11 cellular contexts compared by ENCODE assay signal in genomic region chr11:31645747-31646146, GRCh38.
DNase-seq lines count a peak whose midpoint lies in the region; ATAC-seq and TF ChIP-seq lines count a peak whose summit lies in the region.
"Had no signal": no experiment of that assay in that cellular context is flagged by ENCODE, and none has a peak within 500 bp of the region (broad histone marks: within the 10 kb centered on the region; RNA-seq: fewer than 3 reads in every experiment).

No MANE protein-coding gene starts in this region.

- POLR2A ChIA-PET in HCT116 (lab: Charles Lee) = no interaction called here

- H3K36me3 ChIP-seq in HCT116 (ENCODE audit: control insufficient read depth in 1 of 2, insufficient read depth in 2 of 2, low read length in 2 of 2) (no peaks in the 10 kb centered on the region), RWPE2 (ENCODE audit: low read depth) (no peaks in the 10 kb centered on the region), skeletal muscle satellite cell (ENCODE audit: insufficient read depth, low read length) (no peaks in the 10 kb centered on the region)

- no peak overlapping the region for H3K9ac ChIP-seq in HCT116 (ENCODE audit: low read length)
- no peak overlapping the region for H3K9ac ChIP-seq in skeletal muscle satellite cell (ENCODE audit: low read depth, low read length)

- TF ChIP-seq RAD21 in HCT116 (IDR thresholded peaks at IDR 0.05; ENCODE audit: low read depth) = no peak

- no peaks in the 10 kb centered on the region for H3K79me2 ChIP-seq in HCT116 (ENCODE audit: insufficient read depth, low read length)

- ATAC-seq in HCT116 (peak; percentile 75), RWPE2 (ENCODE audit: low read depth) (peak; percentile 88), HG02763 (IDR thresholded peaks at IDR 0.05; ENCODE audit: unreplicated experiment) (no peak)

- H3K9me2 ChIP-seq in HCT116 (ENCODE audit: insufficient read depth) = no peaks in the 10 kb centered on the region

- DNase-seq in HCT116 (ENCODE audit: low read depth, low spot score) (peak; percentile 33), RWPE2 (ENCODE audit: low spot score) (no peak), fibroblast of peridontal ligament (ENCODE audit: extremely low read depth) (peak; percentile 92), CD1c-positive myeloid dendritic cell (ENCODE audit: extremely low spot score) (no peak)
- no peak for DNase-seq in activated naive CD4-positive, alpha-beta T cell treated with Interleukin-2 at 50 U/mL for 16 hours
- DNase-seq: activated gamma-delta T cell; Kasumi-1; NK-92 treated with Interleukin-12 subunit alpha and Interleukin-12 subunit beta, amount 100 ng/mL, for 24 hours; stimulated activated CD8-positive, alpha-beta memory T cell treated with anti-CD3 and anti-CD28 coated beads, Interleukin-4, amount 100 ng/mL, for 48 hours had no signal

- no peak for TF ChIP-seq POLR2A in HCT116 (IDR thresholded peaks at IDR 0.05; ENCODE audit: borderline replicate concordance, extremely low read depth, insufficient read depth, insufficient read length)

- CTCF ChIA-PET in HCT116 (lab: Charles Lee) = no interaction called here

- H3K4me2 ChIP-seq in HCT116 (ENCODE audit: low read length) (peak overlapping the region; percentile 50), skeletal muscle satellite cell (ENCODE audit: low read length) (peak overlapping the region; percentile 16)

- H4K20me1 ChIP-seq in HCT116 (ENCODE audit: insufficient read depth) = no peaks in the 10 kb centered on the region

- no peak overlapping the region for H2AFZ ChIP-seq in HCT116 (ENCODE audit: low read depth, low read length, poor library complexity, severe bottlenecking)

- BruUV-seq in HCT116 (replicated peaks; lab: Mats Ljungman, UMichigan) = no TSS peak

- H3K27me3 ChIP-seq in HCT116 (ENCODE audit: insufficient read depth, low read length) = no peaks in the 10 kb centered on the region
- no peaks in the 10 kb centered on the region for H3K27me3 ChIP-seq in RWPE2 (ENCODE audit: insufficient read depth, poor library complexity, severe bottlenecking)
- H3K27me3 ChIP-seq in skeletal muscle satellite cell (ENCODE audit: control insufficient read depth, insufficient read depth, low read length) = no peaks in the 10 kb centered on the region

- H3K4me3 ChIP-seq in HCT116 (replicated peaks in 1 of 2; ENCODE audit: low read depth in 1 of 2, low read length in 2 of 2) (no peak overlapping the region), RWPE2 (ENCODE audit: severe bottlenecking) (no peak overlapping the region), skeletal muscle satellite cell (ENCODE audit: low read length) (no peak overlapping the region)

- H3K27ac ChIP-seq in HCT116 (ENCODE audit: low read depth, low read length) (no peak overlapping the region), RWPE2 (ENCODE audit: poor library complexity, severe bottlenecking) (peak overlapping the region; percentile 60)

- H3K9me3 ChIP-seq in HCT116 (ENCODE audit: control insufficient read depth in 1 of 2, insufficient read depth in 1 of 2, low read depth in 1 of 2, low read length in 2 of 2) (no peaks in the 10 kb centered on the region), RWPE2 (ENCODE audit: severe bottlenecking) (no peaks in the 10 kb centered on the region), skeletal muscle satellite cell (replicated peaks; ENCODE audit: low read length) (no peaks in the 10 kb centered on the region)

- intact Hi-C loops in HCT116 (cut with micrococcal nuclease) = loop anchor here (10.0 kb wide), 1 partner anchor 649 kb away; no protein-coding TSS in a partner anchor

- H3K4me1 ChIP-seq in HCT116 (ENCODE audit: control insufficient read depth in 1 of 2, insufficient read depth in 2 of 2, low read length in 2 of 2) = peaks cover 8 to 13% of the 10 kb centered on the region in 2 experiments
- peaks cover 37% of the 10 kb centered on the region for H3K4me1 ChIP-seq in RWPE2 (ENCODE audit: insufficient read depth, poor library complexity, severe bottlenecking)
- peaks cover 22% of the 10 kb centered on the region for H3K4me1 ChIP-seq in skeletal muscle satellite cell (ENCODE audit: control insufficient read depth, insufficient read depth, low read length)

- no peak for TF ChIP-seq CTCF in HCT116 (IDR thresholded peaks at IDR 0.05 in 2 of 3, conservative IDR thresholded peaks at IDR 0.05 in 1 of 3; ENCODE audit: borderline replicate concordance in 1 of 3, insufficient read depth in 1 of 3, low read depth in 2 of 3, low read length in 2 of 3)
- TF ChIP-seq CTCF in RWPE2 (IDR thresholded peaks at IDR 0.05; ENCODE audit: poor library complexity, severe bottlenecking) = no peak

- RAD21 ChIA-PET in HCT116 (lab: Charles Lee; ENCODE audit: low non-redundant PET in 1 of 2, low total read pairs in 2 of 2, uncharacterized antibody in 2 of 2, unreplicated experiment in 2 of 2) = no interaction called here

TF ChIP-seq in HCT116, 20 proteins besides CTCF, POLR2A, EP300 and RAD21:
- TF ChIP-seq YY1 (IDR thresholded peaks at IDR 0.05; ENCODE audit: extremely low read depth, insufficient replicate concordance, low read depth, low read length) (peak; percentile 84), EZH2phosphoT487 (IDR thresholded peaks at IDR 0.05; ENCODE audit: borderline replicate concordance) (no peak), SRF (IDR thresholded peaks at IDR 0.05; ENCODE audit: low read depth) (0 out of 2 replicates have a peak, but pooled peaks have one; percentile 45), POLR2AphosphoS5 (IDR thresholded peaks at IDR 0.05; ENCODE audit: low read depth, low read length) (no peak), CEBPB (IDR thresholded peaks at IDR 0.05; ENCODE audit: low read depth) (no peak), ZNF274 (IDR thresholded peaks at IDR 0.05; ENCODE audit: low read depth, low read length) (no peak), ATF3 (IDR thresholded peaks at IDR 0.05) (no peak), SIN3A (IDR thresholded peaks at IDR 0.05; ENCODE audit: low read depth) (no peak), ZBTB33 (IDR thresholded peaks at IDR 0.05; ENCODE audit: extremely low read depth, insufficient replicate concordance, low read length) (no peak), EGR1 (IDR thresholded peaks at IDR 0.05; ENCODE audit: low read depth) (0 out of 2 replicates have a peak, but pooled peaks have one; percentile 22), ELF1 (IDR thresholded peaks at IDR 0.05; ENCODE audit: borderline replicate concordance, low read depth) (no peak), EZH2 (IDR thresholded peaks at IDR 0.05) (no peak), JUND (IDR thresholded peaks at IDR 0.05) (peak; percentile 77), FOSL1 (IDR thresholded peaks at IDR 0.05; ENCODE audit: low read depth) (peak; percentile 84), SP1 (IDR thresholded peaks at IDR 0.05; ENCODE audit: low read depth) (peak; percentile 51; the same call in 1 of the 2 replicates), CBX3 (IDR thresholded peaks at IDR 0.05; ENCODE audit: low read depth) (peak; percentile 79; the same call in 1 of the 2 replicates), TCF7L2 (IDR thresholded peaks at IDR 0.05; ENCODE audit: borderline replicate concordance, extremely low read depth, insufficient read depth, insufficient read length) (no peak), REST (IDR thresholded peaks at IDR 0.05; ENCODE audit: low read depth) (no peak), ZFX (IDR thresholded peaks at IDR 0.05) (no peak), MAX (IDR thresholded peaks at IDR 0.05) (no peak)

Comparison
In these comparisons a context has a peak if more than half of its experiments do, and no peak if none do; other contexts are left out.
1. DNase-seq: peak in HCT116 (single experiment) and fibroblast of peridontal ligament (single experiment); none in RWPE2 (single experiment), activated naive CD4-positive, alpha-beta T cell treated with Interleukin-2 at 50 U/mL for 16 hours (single experiment) and CD1c-positive myeloid dendritic cell (single experiment).